In genomic region chr9:27539479-27540441, GRCh38 we compare ENCODE assay signal across 9 cellular contexts. TPM values are rescaled to one million over a fixed set of nuclear protein-coding genes. Genes with fewer than 3 reads are reported as not detected.
DNase-seq lines count a peak whose midpoint lies in the region; ATAC-seq and TF ChIP-seq lines count a peak whose summit lies in the region.
"Had no signal": no experiment of that assay in that cellular context is flagged by ENCODE, and none has a peak within 500 bp of the region (broad histone marks: within the 10 kb centered on the region; RNA-seq: fewer than 3 reads in every experiment).

No MANE protein-coding gene starts in this region.

- TF ChIP-seq EP300 in stomach (IDR thresholded peaks at IDR 0.05): peak; percentile 82

- peak overlapping the region in 4 of 5 donors; percentile 68 to 87 (median 74) for H3K27ac ChIP-seq in stomach
- H3K27ac ChIP-seq in GM23338 (ENCODE audit: low read depth): no peak overlapping the region

- H3K9me2 ChIP-seq in GM23338 (ENCODE audit: insufficient read depth): no peaks in the 10 kb centered on the region

- H3K4me1 ChIP-seq in stomach: peaks cover 14 to 59% (median 23%) of the 10 kb centered on the region in 4 donors
- peaks cover 10% of the 10 kb centered on the region; the same call in 1 of the 2 replicates for H3K4me1 ChIP-seq in GM23338 (ENCODE audit: insufficient read depth)

- no peaks in the 10 kb centered on the region; the same call in 1 of the 2 replicates for H4K20me1 ChIP-seq in GM23338 (replicated peaks; ENCODE audit: insufficient read depth)

- DNase-seq in MG63 (peak; percentile 63), fibroblast of villous mesenchyme (ENCODE audit: low read depth) (peak; percentile 93), stomach (no peak), NCI-H446 treated with DMSO at 0.1 percent for 48 hours (lab: John Stamatoyannopoulos, UW) (no peak), GM23338 (ENCODE audit: low spot score) (no peak), occipital lobe (lab: John Stamatoyannopoulos, UW) (no peak), D341Med (ENCODE audit: low spot score) (no peak)

- peaks cover 22% of the 10 kb centered on the region for H3K4me1 Mint-ChIP-seq in GM23338

- 57 to 77% (median 63%) methylated on average over 5 of the region's 5 CpGs for WGBS in stomach, 5 donors

- H3F3A ChIP-seq in GM23338 (replicated peaks; ENCODE audit: low read depth): no peaks in the 10 kb centered on the region

- H2AFZ ChIP-seq in GM23338: no peak overlapping the region

- H3K36me3 ChIP-seq in MG63 (no peaks in the 10 kb centered on the region), stomach (peaks cover 5 to 20% (median 7%) of the 10 kb centered on the region in 4 donors), GM23338 (ENCODE audit: insufficient read depth) (no peaks in the 10 kb centered on the region; the same call in 1 of the 2 replicates)

- H3K4me3 ChIP-seq in MG63 (no peak overlapping the region), fibroblast of villous mesenchyme (ENCODE audit: low read depth, low read length) (no peak overlapping the region), stomach (no peak overlapping the region), GM23338 (no peak overlapping the region)

- no peaks in the 10 kb centered on the region for H3K27me3 ChIP-seq in MG63
- H3K27me3 ChIP-seq in stomach: no peaks in the 10 kb centered on the region
- no peaks in the 10 kb centered on the region for H3K27me3 ChIP-seq in GM23338 (ENCODE audit: insufficient read depth)

- no peak overlapping the region for H3K4me3 Mint-ChIP-seq in GM23338
- H3K4me3 Mint-ChIP-seq: memory B cell had no signal

- intact Hi-C loops in stomach (cut with DNase I; ENCODE audit: low total_unique reads): loop anchor here (5.0 kb wide), 1 partner anchor 212 kb away; no protein-coding TSS in a partner anchor

- H3K4me2 ChIP-seq in GM23338: no peak overlapping the region

- ATAC-seq in GM19397 (IDR thresholded peaks at IDR 0.05; ENCODE audit: unreplicated experiment) (peak; percentile 47), GM23338 (no peak)

- H3K27me3 Mint-ChIP-seq in GM23338 (ENCODE audit: insufficient read depth, low read depth, poor library complexity): peaks cover 3% of the 10 kb centered on the region
- H3K27me3 Mint-ChIP-seq: memory B cell had no signal

- no peak for TF ChIP-seq CTCF in fibroblast of villous mesenchyme (IDR thresholded peaks at IDR 0.05; ENCODE audit: insufficient read depth, low read depth, low read length)
- TF ChIP-seq CTCF in stomach (IDR thresholded peaks at IDR 0.05): no peak
- no peak for TF ChIP-seq CTCF in GM23338 (conservative IDR thresholded peaks at IDR 0.05; ENCODE audit: low read depth in 2 of 2)

- no peaks in the 10 kb centered on the region for H3K79me2 ChIP-seq in GM23338 (replicated peaks; ENCODE audit: insufficient read depth)

- no peak for TF ChIP-seq POLR2A in stomach (IDR thresholded peaks at IDR 0.05)

- peaks cover 21% of the 10 kb centered on the region for H3K36me3 Mint-ChIP-seq in GM23338 (ENCODE audit: low read depth)

- no peaks in the 10 kb centered on the region for H3K9me3 Mint-ChIP-seq in GM23338
- H3K9me3 Mint-ChIP-seq: memory B cell had no signal

- H3K27ac Mint-ChIP-seq in GM23338: no peak overlapping the region

- H3K9me3 ChIP-seq in MG63: no peaks in the 10 kb centered on the region
- H3K9me3 ChIP-seq in stomach: no peaks in the 10 kb centered on the region

TF ChIP-seq in GM23338, 12 proteins besides CTCF, POLR2A, EP300 and RAD21 (continues in another document):
- no peak for TF ChIP-seq EZH2phosphoT487 (IDR thresholded peaks at IDR 0.05; ENCODE audit: unreplicated experiment)
- TF ChIP-seq REST (IDR thresholded peaks at IDR 0.05; ENCODE audit: unreplicated experiment): no peak
- TF ChIP-seq STAT1 (IDR thresholded peaks at IDR 0.05; ENCODE audit: unreplicated experiment): no peak
- TF ChIP-seq ETS1 (IDR thresholded peaks at IDR 0.05): no peak
- no peak for TF ChIP-seq NANOG (IDR thresholded peaks at IDR 0.05; ENCODE audit: borderline replicate concordance)
- no peak for TF ChIP-seq JUNB (IDR thresholded peaks at IDR 0.05; ENCODE audit: unreplicated experiment)
- no peak for TF ChIP-seq POLR2AphosphoS5 (IDR thresholded peaks at IDR 0.05; ENCODE audit: low read depth)

RNA-seq across cellular contexts. Expression of gene MOB3B, which starts 10.1 kb away (rescaled TPM):
- not detected in 2 replicates for total RNA-seq in MG63 (2014; rRNA removed; shearing (Covaris generic); ENCODE audit: low replicate concordance)
- 0.32 and 0.43 TPM in 2 replicates for total RNA-seq in fibroblast of villous mesenchyme
- 10 to 100 TPM in 4 of 5 donors, 1 to 10 TPM in 1; 6.4 to 32.7 (median 13.6) TPM for total RNA-seq in stomach
- polyA plus RNA-seq in stomach: 1 to 10 TPM; 4.0 to 7.2 (median 4.8) TPM
- 12.1 and 12.4 TPM in 2 replicates for total RNA-seq in GM23338 (2014; rRNA removed; shearing (Covaris generic))
- polyA plus RNA-seq in GM23338 (2016; fragmentation: Nextera tagmentation; extraction: Ambion mirVana): 7.6 and 8.1 TPM in 2 replicates
- total RNA-seq in occipital lobe: 6.2 TPM

RNA-seq across cellular contexts. Expression of gene IFNK, which starts 15.7 kb away (rescaled TPM):
- total RNA-seq in MG63 (2014; rRNA removed; shearing (Covaris generic); ENCODE audit: low replicate concordance): not detected in 2 replicates
- total RNA-seq in fibroblast of villous mesenchyme: not detected in 2 replicates
- total RNA-seq in stomach: not detected
- not detected for polyA plus RNA-seq in stomach
- not detected in 2 replicates for total RNA-seq in GM23338 (2014; rRNA removed; shearing (Covaris generic))
- polyA plus RNA-seq in GM23338 (2016; fragmentation: Nextera tagmentation; extraction: Ambion mirVana): not detected in 2 replicates
- not detected for total RNA-seq in occipital lobe

RNA-seq across cellular contexts. Expression of gene C9orf72, which starts 33.5 kb away (rescaled TPM):
- total RNA-seq in MG63 (2014; rRNA removed; shearing (Covaris generic); ENCODE audit: low replicate concordance): 1.5 and 2.0 TPM in 2 replicates
- total RNA-seq in fibroblast of villous mesenchyme (6.1 and 7.8 TPM in 2 replicates), stomach (10 to 100 TPM in 4 of 5 donors, 1 to 10 TPM in 1; 2.6 to 69.9 (median 12.9) TPM), occipital lobe (69.3 TPM)
- polyA plus RNA-seq in stomach (1 to 10 TPM; 4.7 to 6.5 (median 5.9) TPM), GM23338 (2016; fragmentation: Nextera tagmentation; extraction: Ambion mirVana) (8.6 and 11.6 TPM in 2 replicates)
- total RNA-seq in GM23338 (2014; rRNA removed; shearing (Covaris generic)): 27.8 and 30.9 TPM in 2 replicates

Comparison
In these comparisons a context has a peak if more than half of its experiments do, and no peak if none do; other contexts are left out.
1. DNase-seq: peak in MG63 (single experiment) and fibroblast of villous mesenchyme (single experiment); none in stomach (single experiment), NCI-H446 treated with DMSO at 0.1 percent for 48 hours (single experiment), GM23338 (single experiment), occipital lobe (single experiment) and D341Med (single experiment).